22 cellular contexts compared by ENCODE assay signal in genomic region chr6:147434508-147434907, GRCh38.
DNase-seq lines count a peak whose midpoint lies in the region; FAIRE-seq and TF ChIP-seq lines count a peak whose summit lies in the region.
"Had no signal": no experiment of that assay in that cellular context is flagged by ENCODE, and none has a peak within 500 bp of the region (broad histone marks: within the 10 kb centered on the region; RNA-seq: fewer than 3 reads in every experiment).

No MANE protein-coding gene starts in this region.

- CTCF ChIA-PET in RWPE1 (lab: Yijun Ruan, JAX): no interaction called here

- no peak overlapping the region for H3K27ac ChIP-seq in RWPE1
- H3K27ac ChIP-seq: C4-2B, dorsolateral prefrontal cortex, left ventricle myocardium inferior, suprapubic skin, vagina had no signal

- no peaks in the 10 kb centered on the region for H3K36me3 ChIP-seq in skeletal muscle satellite cell (ENCODE audit: insufficient read depth, low read length)
- H3K36me3 ChIP-seq: left ventricle myocardium inferior, suprapubic skin, vagina had no signal

- TF ChIP-seq POLR2A in H54 (IDR thresholded peaks at IDR 0.05; ENCODE audit: low read depth, low read length): no peak

- H3K9ac ChIP-seq in skeletal muscle satellite cell (ENCODE audit: low read depth, low read length): peak overlapping the region; percentile 3

- no peaks in the 10 kb centered on the region for H3K27me3 ChIP-seq in skeletal muscle satellite cell (ENCODE audit: control insufficient read depth, insufficient read depth, low read length)
- H3K27me3 ChIP-seq: suprapubic skin, vagina had no signal

- H3K4me1 ChIP-seq in skeletal muscle satellite cell (ENCODE audit: control insufficient read depth, insufficient read depth, low read length): peaks cover 6% of the 10 kb centered on the region
- H3K4me1 ChIP-seq: left ventricle myocardium inferior had no signal

- POLR2A ChIA-PET in RWPE1 (lab: Yijun Ruan, JAX; ENCODE audit: low non-redundant PET): no interaction called here

- peak overlapping the region; percentile 16 for H3K4me2 ChIP-seq in skeletal muscle satellite cell (ENCODE audit: low read length)

- H3K9me3 ChIP-seq in skeletal muscle satellite cell (replicated peaks; ENCODE audit: low read length): no peaks in the 10 kb centered on the region
- H3K9me3 ChIP-seq: left ventricle myocardium inferior, suprapubic skin, vagina had no signal

- H3K4me3 ChIP-seq in choroid plexus epithelial cell (ENCODE audit: low read depth, low read length) (no peak overlapping the region), skeletal muscle satellite cell (ENCODE audit: low read length) (no peak overlapping the region)
- H3K4me3 ChIP-seq: dorsolateral prefrontal cortex, left ventricle myocardium inferior, suprapubic skin, vagina had no signal

- DNase-seq in RWPE1 (ENCODE audit: low spot score) (peak; percentile 45), choroid plexus epithelial cell (ENCODE audit: low read depth) (peak; percentile 21), iris pigment epithelial cell (ENCODE audit: low read depth) (peak; percentile 19), H54 (ENCODE audit: insufficient read length, low spot score) (no peak), NOMO-1 treated with dmso at 0.1 percent for 144 hours (lab: John Stamatoyannopoulos, UW; ENCODE audit: unreplicated experiment) (no peak)
- no peak for DNase-seq in activated naive CD4-positive, alpha-beta T cell treated with Interleukin-2 at 50 U/mL for 16 hours
- DNase-seq: activated B cell treated with CpG ODN at 0.5 μM for 24 hours; activated CD4-positive, alpha-beta T cell treated with anti-CD3 and anti-CD28 coated beads, Interleukin-2, amount 50 U/mL, for 48 hours; activated gamma-delta T cell; central memory CD4-positive, alpha-beta T cell; dorsolateral prefrontal cortex; HCEC 1CT; left ventricle myocardium inferior; NCI-H1048; NCI-H187 treated with DMSO at 0.1 percent for 48 hours; NCI-H69; stimulated activated CD4-positive, alpha-beta T cell treated with anti-CD3 and anti-CD28 coated beads, Interleukin-1b, Interleukin-23, amount 100 ng/mL, for 48 hours; T1000 had no signal

- TF ChIP-seq CTCF in RWPE1 (conservative IDR thresholded peaks at IDR 0.05; ENCODE audit: low read depth) (no peak), choroid plexus epithelial cell (conservative IDR thresholded peaks at IDR 0.05; ENCODE audit: low read depth, low read length) (no peak)

- no peak for FAIRE-seq in H54 (lab: Jason Lieb, UNC)

Comparison
In these comparisons a context has a peak if more than half of its experiments do, and no peak if none do; other contexts are left out.
1. DNase-seq: peak in RWPE1 (single experiment), choroid plexus epithelial cell (single experiment) and iris pigment epithelial cell (single experiment); none in H54 (single experiment), NOMO-1 treated with dmso at 0.1 percent for 144 hours (single experiment) and activated naive CD4-positive, alpha-beta T cell treated with Interleukin-2 at 50 U/mL for 16 hours (single experiment).